Comparison of ENCODE assay signal across 8 cellular contexts in genomic region chr10:101042667-101043355, GRCh38. TPM values are rescaled to one million over a fixed set of nuclear protein-coding genes. Genes with fewer than 3 reads are reported as not detected.
A peak's percentile ranks its signal among the peaks of the same experiment; 100 is the strongest.
DNase-seq lines count a peak whose midpoint lies in the region; ATAC-seq and TF ChIP-seq lines count a peak whose summit lies in the region.

No MANE protein-coding gene starts in this region.

- DNase-seq in AG09319 (ENCODE audit: extremely low read depth, low read depth) (peak; percentile 95), NCI-H345 treated with DMSO at 0.1 percent for 48 hours (lab: John Stamatoyannopoulos, UW; ENCODE audit: unreplicated experiment) (peak; percentile 73), cerebellum (ENCODE audit: low spot score) (peak; percentile 94), kidney glomerular epithelial cell (lab: John Stamatoyannopoulos, UW) (peak; percentile 95)
- peak; percentile 91 for DNase-seq in activated CD4-positive, CD25-positive, alpha-beta regulatory T cell treated with anti-CD3 and anti-CD28 coated beads, Interleukin-2, amount 50 U/mL, for 72 hours
- peak; percentile 80 to 89 for DNase-seq in stimulated activated CD4-positive, alpha-beta T cell treated with anti-CD3 and anti-CD28 coated beads, Interleukin-15, amount 100 ng/mL, for 48 hours (ENCODE audit: low read depth in 2 of 2)

- no peak for TF ChIP-seq CTCF in AG09319 (IDR thresholded peaks at IDR 0.05; ENCODE audit: low read depth, low read length)

- ATAC-seq in GM19023 (IDR thresholded peaks at IDR 0.05; ENCODE audit: unreplicated experiment) (peak; percentile 96), HG03196 (IDR thresholded peaks at IDR 0.05; ENCODE audit: unreplicated experiment) (peak; percentile 81)

RNA-seq across cellular contexts. Expression of gene SFXN3, which starts 11.8 kb away (rescaled TPM):
- total RNA-seq in cerebellum, result 47.7 TPM

RNA-seq across cellular contexts. Expression of gene PDZD7, which starts 11.9 kb away (rescaled TPM):
- total RNA-seq in cerebellum, result 5.9 TPM

RNA-seq across cellular contexts. Expression of gene KAZALD1, which starts 19.0 kb away (rescaled TPM):
- total RNA-seq in cerebellum, result 1.3 TPM

RNA-seq across cellular contexts. Expression of gene LZTS2, which starts 43.2 kb away (rescaled TPM):
- 23.9 TPM for total RNA-seq in cerebellum

RNA-seq across cellular contexts. Expression of gene TWNK, which starts 55.5 kb away (rescaled TPM):
- 5.6 TPM for total RNA-seq in cerebellum

Comparison
In these comparisons a context has a peak if more than half of its experiments do, and no peak if none do; other contexts are left out.
1. Peak in every context shown above with its lines: DNase-seq and ATAC-seq.